ENCODE assay signal across 1 cellular context in the genomic region with DNA sequence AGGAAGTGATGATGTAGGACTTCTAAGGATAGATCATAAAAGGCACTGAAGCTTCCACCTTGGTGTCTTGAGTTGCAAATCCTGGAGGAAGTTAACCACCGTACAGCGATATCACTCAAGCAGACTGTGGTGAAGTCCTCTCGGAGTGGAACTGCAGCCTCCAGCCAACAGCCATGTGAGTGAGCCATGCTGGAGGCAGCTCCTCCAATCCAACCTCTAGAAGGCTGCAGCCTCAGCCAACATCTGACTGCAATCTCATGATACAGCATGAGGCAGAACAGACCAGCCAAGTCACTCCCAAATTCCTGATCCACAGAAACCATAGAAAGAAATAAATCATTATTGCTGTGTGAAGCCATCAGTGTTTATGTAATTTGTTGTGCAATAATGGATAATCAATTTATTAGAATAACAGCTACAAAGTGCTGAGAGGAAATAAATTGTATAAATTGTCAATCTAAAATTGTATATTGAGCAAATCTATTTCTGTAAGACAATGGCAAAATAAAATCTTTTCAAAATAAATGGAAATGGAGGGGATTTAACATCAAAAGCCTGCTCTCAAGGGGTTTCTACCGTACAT.
TF ChIP-seq lines count a peak whose summit lies in the region.

No MANE protein-coding gene starts in this region.

TF ChIP-seq in IMR-90, 13 proteins besides CTCF, POLR2A, EP300 and RAD21:
- TF ChIP-seq CEBPB (IDR thresholded peaks at IDR 0.05; ENCODE audit: low read depth, low read length), result peak; percentile 33; the same call in 1 of the 2 replicates
- TF ChIP-seq BHLHE40 (IDR thresholded peaks at IDR 0.05; ENCODE audit: low read depth, low read length), result no peak
- no peak for TF ChIP-seq MXI1 (IDR thresholded peaks at IDR 0.05; ENCODE audit: borderline replicate concordance, low read depth, low read length)
